In genomic region chr6:21085643-21086042, GRCh38 we compare ENCODE assay signal across 27 cellular contexts.
"Had no signal": no experiment of that assay in that cellular context is flagged by ENCODE, and none has a peak within 500 bp of the region (broad histone marks: within the 10 kb centered on the region; RNA-seq: fewer than 3 reads in every experiment).

No MANE protein-coding gene starts in this region.

- H3K4me1 ChIP-seq: ascending aorta, body of pancreas, SJCRH30 had no signal

- H3K27me3 ChIP-seq: ascending aorta, body of pancreas, MG63, SJCRH30 had no signal

- H3K4me3 Mint-ChIP-seq: activated CD8-positive, alpha-beta T cell treated with anti-CD3 and anti-CD28 coated beads, Interleukin-2, amount 10 ng/mL, durations not matched to agents 7 days and 5 days; activated naive CD8-positive, alpha-beta T cell treated with anti-CD3 and anti-CD28 coated beads, Interleukin-2, amount 10 ng/mL, durations not matched to agents 7 days and 5 days had no signal

- H3K27me3 Mint-ChIP-seq: activated naive CD8-positive, alpha-beta T cell treated with anti-CD3 and anti-CD28 coated beads, Interleukin-2, amount 10 ng/mL, durations not matched to agents 7 days and 5 days had no signal

- DNase-seq: activated CD4-positive, alpha-beta T cell treated with anti-CD3 and anti-CD28 coated beads for 4 hours; activated CD8-positive, alpha-beta memory T cell treated with anti-CD3 and anti-CD28 coated beads, Interleukin-2, amount 50 U/mL, for 48 hours; activated CD8-positive, alpha-beta T cell treated with anti-CD3 and anti-CD28 coated beads, Interleukin-2, amount 10 ng/mL, durations not matched to agents 7 days and 5 days; activated naive CD4-positive, alpha-beta T cell treated with anti-CD3 and anti-CD28 coated beads, Interleukin-2, amount 50 U/mL, for 16 hours; activated naive CD8-positive, alpha-beta T cell treated with anti-CD3 and anti-CD28 coated beads, Interleukin-2, amount 10 ng/mL, durations not matched to agents 7 days and 5 days; activated T-cell treated with anti-CD3 and anti-CD28 coated beads, Interleukin-2, amount 50 U/mL, for 1 hour; amniotic stem cell; body of pancreas; central memory CD4-positive, alpha-beta T cell; MG63; NCI-H1092 treated with DMSO at 0.1 percent for 48 hours; NCI-H1417 treated with DMSO at 0.1 percent for 48 hours; NCI-H1694; NCI-H2029; NCI-H2107; NCI-H2171 treated with DMSO at 0.1 percent for 48 hours; NCI-H226; NCI-H510A; NCI-H526 treated with DMSO at 0.1 percent for 48 hours; NK-92 treated with Interleukin-12 subunit alpha and Interleukin-12 subunit beta, amount 100 ng/mL, for 24 hours; PC-3; SJCRH30; SK-N-SH; T-helper 1 cell had no signal

- H3K36me3 ChIP-seq: MG63, SJCRH30 had no signal

- H3K4me1 Mint-ChIP-seq: activated naive CD8-positive, alpha-beta T cell treated with anti-CD3 and anti-CD28 coated beads, Interleukin-2, amount 10 ng/mL, durations not matched to agents 7 days and 5 days had no signal

- H3K9me3 ChIP-seq: ascending aorta, body of pancreas, MG63, SJCRH30, SK-N-SH had no signal

- H3K9me2 ChIP-seq: SK-N-SH had no signal

- H3K4me3 ChIP-seq: ascending aorta, body of pancreas, MG63, SJCRH30 had no signal

- H3K4me2 ChIP-seq: SK-N-SH had no signal

- H3K27ac ChIP-seq: ascending aorta, body of pancreas, SJCRH30, VCaP had no signal

- ATAC-seq: activated CD4-positive, CD25-positive, alpha-beta regulatory T cell treated with anti-CD3 and anti-CD28 coated beads, Interleukin-2, amount 50 U/mL, for 24 hours; activated CD8-positive, alpha-beta T cell treated with anti-CD3 and anti-CD28 coated beads, Interleukin-2, amount 10 ng/mL, durations not matched to agents 7 days and 5 days; body of pancreas; PC-3 had no signal

- H3K9ac ChIP-seq: SK-N-SH had no signal

- H3K27ac Mint-ChIP-seq: activated CD8-positive, alpha-beta T cell treated with anti-CD3 and anti-CD28 coated beads, Interleukin-2, amount 10 ng/mL, durations not matched to agents 7 days and 5 days; activated naive CD8-positive, alpha-beta T cell treated with anti-CD3 and anti-CD28 coated beads, Interleukin-2, amount 10 ng/mL, durations not matched to agents 7 days and 5 days had no signal
